32 cellular contexts compared by ENCODE assay signal in the genomic region with DNA sequence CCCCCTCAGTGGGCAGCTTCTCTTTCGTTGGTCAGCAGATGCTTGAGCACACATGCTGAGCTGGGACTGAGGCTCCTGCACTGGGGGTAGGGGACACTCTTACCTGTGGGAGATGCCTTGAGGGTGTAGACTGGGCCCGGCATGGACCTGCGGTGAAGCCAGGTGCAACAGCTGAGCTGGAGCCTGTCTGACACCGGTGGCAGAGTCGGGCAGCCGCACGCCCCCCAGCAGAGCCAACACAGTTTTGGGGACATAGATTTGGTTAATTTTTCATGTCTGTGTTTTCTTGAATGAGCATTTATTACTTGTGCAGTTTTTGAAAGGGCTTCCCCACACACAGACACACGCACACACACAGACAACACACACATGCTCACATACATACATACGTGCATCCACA. TPM values are rescaled to one million over a fixed set of nuclear protein-coding genes. Genes with fewer than 3 reads are reported as not detected.
"Had no signal": no experiment of that assay in that cellular context is flagged by ENCODE, and none has a peak within 500 bp of the region (broad histone marks: within the 10 kb centered on the region; RNA-seq: fewer than 3 reads in every experiment).

No MANE protein-coding gene starts in this region.

- H3K27me3 Mint-ChIP-seq: activated naive CD4-positive, alpha-beta T cell treated with anti-CD3 and anti-CD28 coated beads, Interleukin-2, amount 50 U/mL, for 24 hours had no signal

- H3K9me3 ChIP-seq: breast epithelium, esophagus muscularis mucosa, heart right ventricle, mucosa of descending colon, neutrophil, thyroid gland, upper lobe of right lung had no signal

- ATAC-seq: activated CD8-positive, alpha-beta T cell treated with anti-CD3 and anti-CD28 coated beads for 36 hours; activated naive CD8-positive, alpha-beta T cell treated with anti-CD3 and anti-CD28 coated beads, Interleukin-2, amount 50 U/mL, for 24 hours; activated T-cell treated with anti-CD3 and anti-CD28 coated beads, Interleukin-2, amount 50 U/mL, for 4 hours; activated T-helper 17 cell treated with anti-CD3 and anti-CD28 coated beads, Interleukin-2, amount 50 U/mL, for 72 hours; foreskin keratinocyte; heart right ventricle; left ventricle myocardium superior; mucosa of descending colon; natural killer cell treated with Interleukin-12 subunit alpha and Interleukin-12 subunit beta and Interleukin-15 and Interleukin-18, amount 100 ng/mL, for 72 hours; stimulated activated memory B cell treated with anti-CD40 and anti-IgM and Interleukin-4, amounts not matched to agents 10 μg/mL and 1 μg/mL and 100 μg/mL, for 72 hours; stimulated activated naive CD8-positive, alpha-beta T cell treated with anti-CD3 and anti-CD28 coated beads, Interleukin-15, amount 100 ng/mL, for 72 hours; T-helper 17 cell had no signal

- H3K4me3 Mint-ChIP-seq: activated CD8-positive, alpha-beta T cell treated with anti-CD3 and anti-CD28 coated beads for 36 hours; activated naive CD4-positive, alpha-beta T cell treated with anti-CD3 and anti-CD28 coated beads, Interleukin-2, amount 50 U/mL, for 24 hours; activated naive CD8-positive, alpha-beta T cell treated with anti-CD3 and anti-CD28 coated beads, Interleukin-2, amount 50 U/mL, for 24 hours; activated T-cell treated with anti-CD3 and anti-CD28 coated beads, Interleukin-2, amount 50 U/mL, for 4 hours; activated T-helper 17 cell treated with anti-CD3 and anti-CD28 coated beads, Interleukin-2, amount 50 U/mL, for 72 hours; central memory CD8-positive, alpha-beta T cell; dendritic cell treated with granulocyte-macrophage colony-stimulating factor and Interleukin-4, amounts not matched to agents 40 ng/mL and 50 ng/mL, for 4 days; natural killer cell treated with Interleukin-12 subunit alpha and Interleukin-12 subunit beta and Interleukin-15 and Interleukin-18, amount 100 ng/mL, for 72 hours; stimulated activated memory B cell treated with anti-CD40 and anti-IgM and Interleukin-4, amounts not matched to agents 10 μg/mL and 1 μg/mL and 100 μg/mL, for 72 hours; stimulated activated naive CD8-positive, alpha-beta T cell treated with anti-CD3 and anti-CD28 coated beads, Interleukin-15, amount 100 ng/mL, for 72 hours; T-helper 17 cell had no signal

- H3K4me3 ChIP-seq: breast epithelium, esophagus muscularis mucosa, heart right ventricle, mucosa of descending colon, smooth muscle cell, thyroid gland, upper lobe of right lung had no signal

- H3K36me3 ChIP-seq: breast epithelium, esophagus muscularis mucosa, heart right ventricle, neutrophil, thyroid gland, upper lobe of right lung had no signal

- H3K4me1 Mint-ChIP-seq: activated T-helper 17 cell treated with anti-CD3 and anti-CD28 coated beads, Interleukin-2, amount 50 U/mL, for 72 hours had no signal

- H3K27ac Mint-ChIP-seq: activated CD8-positive, alpha-beta T cell treated with anti-CD3 and anti-CD28 coated beads for 36 hours; activated naive CD4-positive, alpha-beta T cell treated with anti-CD3 and anti-CD28 coated beads, Interleukin-2, amount 50 U/mL, for 24 hours; activated naive CD8-positive, alpha-beta T cell treated with anti-CD3 and anti-CD28 coated beads, Interleukin-2, amount 50 U/mL, for 24 hours; activated T-helper 17 cell treated with anti-CD3 and anti-CD28 coated beads, Interleukin-2, amount 50 U/mL, for 72 hours; dendritic cell treated with granulocyte-macrophage colony-stimulating factor and Interleukin-4, amounts not matched to agents 40 ng/mL and 50 ng/mL, for 4 days; natural killer cell treated with Interleukin-12 subunit alpha and Interleukin-12 subunit beta and Interleukin-15 and Interleukin-18, amount 100 ng/mL, for 72 hours; stimulated activated memory B cell treated with anti-CD40 and anti-IgM and Interleukin-4, amounts not matched to agents 10 μg/mL and 1 μg/mL and 100 μg/mL, for 72 hours; T-helper 17 cell had no signal

- DNase-seq: activated CD4-positive, alpha-beta T cell treated with anti-CD3 and anti-CD28 coated beads for 1 hour; activated CD4-positive, alpha-beta T cell treated with anti-CD3 and anti-CD28 coated beads, Interleukin-2, amount 50 U/mL, for 1 hour; activated CD8-positive, alpha-beta T cell treated with anti-CD3 and anti-CD28 coated beads for 36 hours; activated naive CD8-positive, alpha-beta T cell treated with anti-CD3 and anti-CD28 coated beads, Interleukin-2, amount 50 U/mL, for 24 hours; activated T-cell treated with anti-CD3 and anti-CD28 coated beads, Interleukin-2, amount 50 U/mL, for 4 hours; amygdala; effector CD4-positive, alpha-beta T cell; foreskin keratinocyte; heart right ventricle; left ventricle myocardium superior; mucosa of descending colon; stimulated activated CD4-positive, alpha-beta T cell treated with anti-CD3 and anti-CD28 coated beads, Interleukin-1b, Interleukin-23, amount 100 ng/mL, for 48 hours; stimulated activated CD4-positive, alpha-beta T cell treated with anti-CD3 and anti-CD28 coated beads, Interleukin-4, amount 100 ng/mL, for 4 hours; stimulated activated CD8-positive, alpha-beta memory T cell treated with anti-CD3 and anti-CD28 coated beads, Interleukin-4, amount 100 ng/mL, for 48 hours; stimulated activated naive CD8-positive, alpha-beta T cell treated with anti-CD3 and anti-CD28 coated beads, Interleukin-15, amount 100 ng/mL, for 72 hours; T-helper 17 cell; T1000; thyroid gland; upper lobe of right lung had no signal

- H3K27ac ChIP-seq: breast epithelium, esophagus muscularis mucosa, foreskin keratinocyte, heart right ventricle, neutrophil, thyroid gland, upper lobe of right lung had no signal

- H3K9me3 Mint-ChIP-seq: activated CD8-positive, alpha-beta T cell treated with anti-CD3 and anti-CD28 coated beads for 36 hours; activated naive CD4-positive, alpha-beta T cell treated with anti-CD3 and anti-CD28 coated beads, Interleukin-2, amount 50 U/mL, for 24 hours; activated naive CD8-positive, alpha-beta T cell treated with anti-CD3 and anti-CD28 coated beads, Interleukin-2, amount 50 U/mL, for 24 hours; activated T-cell treated with anti-CD3 and anti-CD28 coated beads, Interleukin-2, amount 50 U/mL, for 4 hours; activated T-helper 17 cell treated with anti-CD3 and anti-CD28 coated beads, Interleukin-2, amount 50 U/mL, for 72 hours; central memory CD8-positive, alpha-beta T cell; dendritic cell treated with granulocyte-macrophage colony-stimulating factor and Interleukin-4, amounts not matched to agents 40 ng/mL and 50 ng/mL, for 4 days; natural killer cell treated with Interleukin-12 subunit alpha and Interleukin-12 subunit beta and Interleukin-15 and Interleukin-18, amount 100 ng/mL, for 72 hours; stimulated activated memory B cell treated with anti-CD40 and anti-IgM and Interleukin-4, amounts not matched to agents 10 μg/mL and 1 μg/mL and 100 μg/mL, for 72 hours; stimulated activated naive CD8-positive, alpha-beta T cell treated with anti-CD3 and anti-CD28 coated beads, Interleukin-15, amount 100 ng/mL, for 72 hours had no signal

- H3K4me2 ChIP-seq: smooth muscle cell had no signal

- H3K4me1 ChIP-seq: upper lobe of right lung had no signal

- H3K36me3 Mint-ChIP-seq: activated naive CD4-positive, alpha-beta T cell treated with anti-CD3 and anti-CD28 coated beads, Interleukin-2, amount 50 U/mL, for 24 hours; natural killer cell treated with Interleukin-12 subunit alpha and Interleukin-12 subunit beta and Interleukin-15 and Interleukin-18, amount 100 ng/mL, for 72 hours; stimulated activated memory B cell treated with anti-CD40 and anti-IgM and Interleukin-4, amounts not matched to agents 10 μg/mL and 1 μg/mL and 100 μg/mL, for 72 hours had no signal

RNA-seq across cellular contexts. Expression of a gene that starts 5.9 kb away (rescaled TPM):
- total RNA-seq: activated CD8-positive, alpha-beta T cell treated with anti-CD3 and anti-CD28 coated beads for 36 hours; activated T-cell treated with anti-CD3 and anti-CD28 coated beads, Interleukin-2, amount 50 U/mL, for 4 hours; activated T-helper 17 cell treated with anti-CD3 and anti-CD28 coated beads, Interleukin-2, amount 50 U/mL, for 72 hours; breast epithelium; lung microvascular endothelial cell; myocyte; natural killer cell treated with Interleukin-12 subunit alpha and Interleukin-12 subunit beta and Interleukin-15 and Interleukin-18, amount 100 ng/mL, for 72 hours; osteocyte; T-helper 17 cell; thyroid gland had no signal

RNA-seq across cellular contexts. Expression of a gene that starts 20.2 kb away (rescaled TPM):
- total RNA-seq: smooth muscle cell had no signal
- polyA plus RNA-seq: smooth muscle cell had no signal
